Comparison of ENCODE assay signal across 25 cellular contexts in genomic region chr15:74628949-74629348, GRCh38. TPM values are rescaled to one million over a fixed set of nuclear protein-coding genes. Genes with fewer than 3 reads are reported as not detected.
DNase-seq lines count a peak whose midpoint lies in the region; ATAC-seq and TF ChIP-seq lines count a peak whose summit lies in the region.
"Had no signal": no experiment of that assay in that cellular context is flagged by ENCODE, and none has a peak within 500 bp of the region (broad histone marks: within the 10 kb centered on the region; RNA-seq: fewer than 3 reads in every experiment).

No MANE protein-coding gene starts in this region.

- no peak overlapping the region for H2AFZ ChIP-seq in MM.1S (ENCODE audit: low read length)

- peaks cover 13% of the 10 kb centered on the region for H3K27me3 Mint-ChIP-seq in glutamatergic neuron (ENCODE audit: unreplicated experiment)
- no peaks in the 10 kb centered on the region for H3K27me3 Mint-ChIP-seq in stimulated activated naive B cell treated with anti-CD40 and anti-IgM and Interleukin-4, amounts not matched to agents 10 μg/mL and 1 μg/mL and 100 μg/mL, for 72 hours

- H3K9me3 ChIP-seq in MM.1S (replicated peaks; ENCODE audit: insufficient read depth, low read length): no peaks in the 10 kb centered on the region
- H3K9me3 ChIP-seq: gastrocnemius medialis, sigmoid colon, suprapubic skin had no signal

- peaks cover 50% of the 10 kb centered on the region for H3F3A ChIP-seq in MM.1S (ENCODE audit: insufficient read depth, low read length)

- ATAC-seq in activated naive CD4-positive, alpha-beta T cell treated with anti-CD3 and anti-CD28 coated beads, Interleukin-2, amount 50 U/mL, for 72 hours: no peak
- no peak for ATAC-seq in stimulated activated naive B cell treated with anti-CD40 and anti-IgM and Interleukin-4, amounts not matched to agents 10 μg/mL and 1 μg/mL and 100 μg/mL, for 72 hours (replicated peaks)
- no peak for ATAC-seq in GM19035 (IDR thresholded peaks at IDR 0.05; ENCODE audit: unreplicated experiment)
- no peak for ATAC-seq in sciatic nerve
- ATAC-seq: gastrocnemius medialis, left ventricle myocardium superior had no signal

- no peak overlapping the region for H3K4me3 ChIP-seq in MM.1S (ENCODE audit: low read length)
- H3K4me3 ChIP-seq: gastrocnemius medialis, sigmoid colon, suprapubic skin had no signal

- TF ChIP-seq CTCF in MM.1S (IDR thresholded peaks at IDR 0.05; ENCODE audit: low read length): no peak
- no peak for TF ChIP-seq CTCF in glutamatergic neuron (IDR thresholded peaks at IDR 0.05; ENCODE audit: partially characterized antibody, unreplicated experiment)

- no peak overlapping the region for H3K9ac ChIP-seq in MM.1S (ENCODE audit: low read length)

- no peak for DNase-seq in activated naive CD4-positive, alpha-beta T cell treated with anti-CD3 and anti-CD28 coated beads, Interleukin-2, amount 50 U/mL, for 72 hours (ENCODE audit: low spot score in 2 of 2)
- no peak for DNase-seq in activated naive CD4-positive, alpha-beta T cell treated with Interleukin-2 at 50 U/mL for 16 hours
- no peak for DNase-seq in MM.1S
- no peak for DNase-seq in glutamatergic neuron
- DNase-seq in stimulated activated naive B cell treated with anti-CD40 and anti-IgM and Interleukin-4, amounts not matched to agents 10 μg/mL and 1 μg/mL and 100 μg/mL, for 72 hours: no peak
- no peak for DNase-seq in NCI-H446 treated with DMSO at 0.1 percent for 48 hours (lab: John Stamatoyannopoulos, UW)
- no peak for DNase-seq in sciatic nerve (ENCODE audit: low spot score)
- DNase-seq: ACHN; activated CD4-positive, alpha-beta T cell treated with anti-CD3 and anti-CD28 coated beads for 48 hours; activated naive CD4-positive, alpha-beta T cell; aorta; C1 segment of cervical spinal cord; gastrocnemius medialis; hypothalamus; left ventricle myocardium superior; midbrain; NCI-H1694 treated with DMSO at 0.1 percent for 48 hours; NCI-H526; sigmoid colon; stimulated activated CD8-positive, alpha-beta memory T cell treated with anti-CD3 and anti-CD28 coated beads, Interleukin-4, amount 100 ng/mL, for 48 hours had no signal

- peaks cover 51% of the 10 kb centered on the region for H3K4me1 ChIP-seq in MM.1S (ENCODE audit: low read length)
- H3K4me1 ChIP-seq: gastrocnemius medialis, sigmoid colon, suprapubic skin had no signal

- intact Hi-C loops in sciatic nerve (cut with DNase I): loop anchor here (10.0 kb wide), 1 partner anchor 174 kb away; no protein-coding TSS in a partner anchor

- H3K4me1 Mint-ChIP-seq in glutamatergic neuron (ENCODE audit: low read depth, unreplicated experiment): peaks cover 10% of the 10 kb centered on the region
- peaks cover 66 to 87% of the 10 kb centered on the region in 2 donors for H3K4me1 Mint-ChIP-seq in stimulated activated naive B cell treated with anti-CD40 and anti-IgM and Interleukin-4, amounts not matched to agents 10 μg/mL and 1 μg/mL and 100 μg/mL, for 72 hours
- H3K4me1 Mint-ChIP-seq: H9 had no signal

- H3K27ac ChIP-seq in MM.1S (ENCODE audit: low read length): peak overlapping the region; percentile 90; the same call in 1 of the 2 replicates
- H3K27ac ChIP-seq: gastrocnemius medialis, sigmoid colon, suprapubic skin had no signal

- H3K36me3 ChIP-seq in MM.1S (replicated peaks; ENCODE audit: insufficient read depth, low read length): peaks cover 21% of the 10 kb centered on the region; the same call in 1 of the 2 replicates

- H3K4me3 Mint-ChIP-seq in glutamatergic neuron (ENCODE audit: unreplicated experiment): no peak overlapping the region
- H3K4me3 Mint-ChIP-seq in stimulated activated naive B cell treated with anti-CD40 and anti-IgM and Interleukin-4, amounts not matched to agents 10 μg/mL and 1 μg/mL and 100 μg/mL, for 72 hours: peak overlapping the region; percentile 39 to 65
- H3K4me3 Mint-ChIP-seq: H9; nephron; T-helper 1 cell treated with Interleukin-12 subunit alpha and Interleukin-12 subunit beta and Interleukin-4 antibody, amounts not matched to agents 30 μg/mL and 1 μg/mL, for 36 hours had no signal

- H3K27me3 ChIP-seq in MM.1S (replicated peaks; ENCODE audit: insufficient read depth, low read length): no peaks in the 10 kb centered on the region
- H3K27me3 ChIP-seq: gastrocnemius medialis, sigmoid colon, suprapubic skin had no signal

- no peaks in the 10 kb centered on the region for H3K9me3 Mint-ChIP-seq in activated naive CD4-positive, alpha-beta T cell treated with anti-CD3 and anti-CD28 coated beads, Interleukin-2, amount 50 U/mL, for 72 hours
- no peaks in the 10 kb centered on the region for H3K9me3 Mint-ChIP-seq in glutamatergic neuron (ENCODE audit: unreplicated experiment)
- no peaks in the 10 kb centered on the region for H3K9me3 Mint-ChIP-seq in stimulated activated naive B cell treated with anti-CD40 and anti-IgM and Interleukin-4, amounts not matched to agents 10 μg/mL and 1 μg/mL and 100 μg/mL, for 72 hours
- H3K9me3 Mint-ChIP-seq: H9; nephron; T-helper 1 cell treated with Interleukin-12 subunit alpha and Interleukin-12 subunit beta and Interleukin-4 antibody, amounts not matched to agents 30 μg/mL and 1 μg/mL, for 36 hours had no signal

- 0 out of 2 replicates have a peak, but pooled peaks cover 4% of the 10 kb centered on the region for H4K20me1 ChIP-seq in MM.1S (ENCODE audit: insufficient read depth, low read length)

- peak overlapping the region; percentile 82 to 87 for H3K27ac Mint-ChIP-seq in activated naive CD4-positive, alpha-beta T cell treated with anti-CD3 and anti-CD28 coated beads, Interleukin-2, amount 50 U/mL, for 72 hours
- peak overlapping the region; percentile 18 for H3K27ac Mint-ChIP-seq in glutamatergic neuron (ENCODE audit: unreplicated experiment)
- H3K27ac Mint-ChIP-seq in stimulated activated naive B cell treated with anti-CD40 and anti-IgM and Interleukin-4, amounts not matched to agents 10 μg/mL and 1 μg/mL and 100 μg/mL, for 72 hours: peak overlapping the region; percentile 88
- H3K27ac Mint-ChIP-seq: T-helper 1 cell treated with Interleukin-12 subunit alpha and Interleukin-12 subunit beta and Interleukin-4 antibody, amounts not matched to agents 30 μg/mL and 1 μg/mL, for 36 hours had no signal

- no peaks in the 10 kb centered on the region for H3K9me2 ChIP-seq in MM.1S (replicated peaks; ENCODE audit: insufficient read depth, low read length)

- H3K36me3 Mint-ChIP-seq in activated naive CD4-positive, alpha-beta T cell treated with anti-CD3 and anti-CD28 coated beads, Interleukin-2, amount 50 U/mL, for 72 hours: peaks cover 0 to 8% of the 10 kb centered on the region in 2 donors
- no peaks in the 10 kb centered on the region for H3K36me3 Mint-ChIP-seq in glutamatergic neuron (ENCODE audit: unreplicated experiment)
- peaks cover 37 to 70% of the 10 kb centered on the region in 2 donors for H3K36me3 Mint-ChIP-seq in stimulated activated naive B cell treated with anti-CD40 and anti-IgM and Interleukin-4, amounts not matched to agents 10 μg/mL and 1 μg/mL and 100 μg/mL, for 72 hours

- H3K79me2 ChIP-seq in MM.1S (ENCODE audit: low read length): peaks cover 47% of the 10 kb centered on the region

- peak overlapping the region; percentile 55; the same call in 1 of the 2 replicates for H3K4me2 ChIP-seq in MM.1S (ENCODE audit: low read depth, low read length)

RNA-seq across cellular contexts. Expression of gene CLK3, which starts 13.3 kb away (rescaled TPM):
- 100 to 1,000 TPM; 160 to 176 TPM for total RNA-seq in activated naive CD4-positive, alpha-beta T cell treated with anti-CD3 and anti-CD28 coated beads, Interleukin-2, amount 50 U/mL, for 72 hours
- total RNA-seq in glutamatergic neuron (ENCODE audit: unreplicated experiment) (99.7 TPM), sciatic nerve (81.7 TPM)

Comparison
In these comparisons a context has a peak if more than half of its experiments do, and no peak if none do; other contexts are left out.
1. H3K27ac Mint-ChIP-seq: peak in every context shown above with its lines; median percentile 88 in stimulated activated naive B cell treated with anti-CD40 and anti-IgM and Interleukin-4, amounts not matched to agents 10 μg/mL and 1 μg/mL and 100 μg/mL, for 72 hours; 84 in activated naive CD4-positive, alpha-beta T cell treated with anti-CD3 and anti-CD28 coated beads, Interleukin-2, amount 50 U/mL, for 72 hours; 18 in glutamatergic neuron.